In the genomic region with DNA sequence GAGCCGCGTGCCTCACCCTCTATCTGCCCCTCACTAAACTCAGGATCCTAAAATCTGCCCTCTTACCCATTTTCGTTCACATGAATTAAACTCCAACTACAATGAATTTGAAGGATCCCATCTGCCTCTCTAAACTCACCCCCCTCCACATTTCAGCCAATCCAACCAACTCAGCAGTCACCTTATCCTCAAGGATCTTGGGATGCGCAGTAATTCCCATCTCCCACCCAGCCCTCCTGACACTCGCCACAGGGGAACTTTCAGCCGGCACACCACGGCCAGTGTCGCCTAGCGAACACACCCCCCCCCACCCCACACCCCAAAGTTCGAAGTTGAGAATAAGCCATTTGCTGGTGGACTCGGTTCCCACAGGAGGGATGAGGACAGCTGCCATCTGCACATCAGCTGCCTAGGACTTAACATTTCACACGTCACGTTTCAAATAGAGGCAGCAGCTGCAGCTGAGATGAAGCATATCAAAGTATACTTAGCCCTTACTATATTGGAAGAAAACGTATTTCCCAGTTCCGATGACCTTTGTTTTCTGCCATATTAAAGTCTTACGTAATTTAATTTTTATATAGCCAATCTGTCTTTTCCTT, we compare ENCODE assay signal across 11 cellular contexts. TPM values are rescaled to one million over a fixed set of nuclear protein-coding genes. Genes with fewer than 3 reads are reported as not detected.
DNase-seq lines count a peak whose midpoint lies in the region; ATAC-seq and TF ChIP-seq lines count a peak whose summit lies in the region.
"Had no signal": no experiment of that assay in that cellular context is flagged by ENCODE, and none has a peak within 500 bp of the region (broad histone marks: within the 10 kb centered on the region; RNA-seq: fewer than 3 reads in every experiment).

No MANE protein-coding gene starts in this region.

- H3K23ac ChIP-seq in trophoblast cell (ENCODE audit: low read length) = no peak overlapping the region

- no peak for TF ChIP-seq POLR2A in Peyer's patch (IDR thresholded peaks at IDR 0.05)

- WGBS in trophoblast cell (ENCODE audit: extremely low coverage, insufficient coverage, insufficient read length) = no CpG with 5 or more reads among the region's 16 CpGs

- no peak for ATAC-seq in GM21723 (IDR thresholded peaks at IDR 0.05; ENCODE audit: unreplicated experiment)

- peak overlapping the region; percentile 49 for H4K12ac ChIP-seq in trophoblast cell (ENCODE audit: low read depth, low read length)

- peaks cover 31 to 40% of the 10 kb centered on the region in 2 experiments for H3K4me1 ChIP-seq in trophoblast cell (ENCODE audit: control insufficient read depth in 1 of 2, insufficient read depth in 2 of 2, low read length in 2 of 2)
- H3K4me1 ChIP-seq in Peyer's patch = peaks cover 0 to 8% (median 4%) of the 10 kb centered on the region in 4 donors

- no peak overlapping the region for H2AFZ ChIP-seq in trophoblast cell (ENCODE audit: insufficient read depth, low read length, poor library complexity)

- no peak overlapping the region for H2BK120ac ChIP-seq in trophoblast cell (ENCODE audit: insufficient read depth, low read length, poor library complexity)

- no peak overlapping the region for H3K9ac ChIP-seq in trophoblast cell (ENCODE audit: low read length)

- no peak overlapping the region for H2BK12ac ChIP-seq in trophoblast cell (ENCODE audit: low read length)

- H3K36me3 ChIP-seq in trophoblast cell (ENCODE audit: control insufficient read depth in 1 of 2, insufficient read depth in 2 of 2, low read length in 2 of 2) (peaks cover 18 to 30% of the 10 kb centered on the region in 2 experiments), Peyer's patch (peaks cover 0 to 24% (median 0%) of the 10 kb centered on the region in 3 donors)

- H3K4me2 ChIP-seq in trophoblast cell (ENCODE audit: low read length) = no peak overlapping the region

- DNase-seq in D341Med (ENCODE audit: low spot score) = peak; percentile 53
- peak; percentile 78 for DNase-seq in NCI-H2107 treated with DMSO at 0.1 percent for 48 hours (lab: John Stamatoyannopoulos, UW; ENCODE audit: unreplicated experiment)
- no peak for DNase-seq in caudate nucleus (lab: John Stamatoyannopoulos, UW)
- DNase-seq in trophoblast cell = no peak
- no peak for DNase-seq in hypothalamus (lab: John Stamatoyannopoulos, UW)
- no peak for DNase-seq in Peyer's patch
- no peak for DNase-seq in NOMO-1 treated with DMSO at 0.1 percent for 48 hours (lab: John Stamatoyannopoulos, UW; ENCODE audit: unreplicated experiment)
- DNase-seq: activated CD4-positive, alpha-beta memory T cell treated with anti-CD3 and anti-CD28 coated beads, Interleukin-2, amount 10 ng/mL, durations not matched to agents 7 days and 5 days; NCI-H226 had no signal

- H3K79me2 ChIP-seq in trophoblast cell (ENCODE audit: control insufficient read depth, insufficient read depth, low read length, poor library complexity) = no peaks in the 10 kb centered on the region

- H3K27me3 ChIP-seq in trophoblast cell (ENCODE audit: insufficient read depth, low read length) (no peaks in the 10 kb centered on the region), Peyer's patch (no peaks in the 10 kb centered on the region)

- no peak overlapping the region for H3K18ac ChIP-seq in trophoblast cell (ENCODE audit: low read length)

- H3K79me1 ChIP-seq in trophoblast cell (ENCODE audit: low read length) = peaks cover 15% of the 10 kb centered on the region

- H3K4me3 ChIP-seq in trophoblast cell (ENCODE audit: low read depth, low read length) (no peak overlapping the region), Peyer's patch (no peak overlapping the region)

- no peak overlapping the region for H4K91ac ChIP-seq in trophoblast cell (ENCODE audit: low read depth, low read length)

- H3K9me3 ChIP-seq in trophoblast cell (ENCODE audit: insufficient read depth, low read depth, low read length) = no peaks in the 10 kb centered on the region
- no peaks in the 10 kb centered on the region for H3K9me3 ChIP-seq in Peyer's patch

- TF ChIP-seq CTCF in Peyer's patch (IDR thresholded peaks at IDR 0.05) = no peak

- peak overlapping the region; percentile 21 for H3K27ac ChIP-seq in caudate nucleus (ENCODE audit: low read depth, low read length)
- peak overlapping the region; percentile 11 for H3K27ac ChIP-seq in trophoblast cell (ENCODE audit: low read depth, low read length)
- H3K27ac ChIP-seq in Peyer's patch = peak overlapping the region in 1 of 4 donors; percentile 47
- H3K27ac ChIP-seq: C4-2B had no signal

- no peak overlapping the region for H3K14ac ChIP-seq in trophoblast cell (ENCODE audit: low read length)

- H4K8ac ChIP-seq in trophoblast cell (ENCODE audit: low read depth, low read length) = no peak overlapping the region

- H3K4ac ChIP-seq in trophoblast cell (ENCODE audit: low read depth, low read length) = no peak overlapping the region

- no peak overlapping the region for H2AK5ac ChIP-seq in trophoblast cell (ENCODE audit: low read length)

- H2BK5ac ChIP-seq in trophoblast cell (ENCODE audit: low read depth, low read length, poor library complexity) = no peak overlapping the region

RNA-seq across cellular contexts. Expression of gene SELPLG, which starts 8.7 kb away (rescaled TPM):
- polyA plus RNA-seq in trophoblast cell (2013) = 3.6 and 3.7 TPM in 2 replicates
- 1 to 10 TPM; 2.4 to 9.4 (median 5.9) TPM for total RNA-seq in Peyer's patch

RNA-seq across cellular contexts. Expression of gene TMEM119, which starts 44.5 kb away (rescaled TPM):
- 16.8 and 19.9 TPM in 2 replicates for polyA plus RNA-seq in trophoblast cell (2013)
- total RNA-seq in Peyer's patch = 10 to 100 TPM in 1 of 4 donors, 1 to 10 TPM in 3; 1.8 to 17.3 (median 3.4) TPM

Comparison
In these comparisons a context has a peak if more than half of its experiments do, and no peak if none do; other contexts are left out.
1. DNase-seq: peak in D341Med (single experiment) and NCI-H2107 treated with DMSO at 0.1 percent for 48 hours (single experiment); none in caudate nucleus (0 of 61), trophoblast cell (0 of 2), hypothalamus (0 of 51), Peyer's patch (0 of 3) and NOMO-1 treated with DMSO at 0.1 percent for 48 hours (single experiment).